Comparison of ENCODE assay signal across 21 cellular contexts in genomic region chr6:166739655-166740318, GRCh38.
"Had no signal": no experiment of that assay in that cellular context is flagged by ENCODE, and none has a peak within 500 bp of the region (broad histone marks: within the 10 kb centered on the region; RNA-seq: fewer than 3 reads in every experiment).

No MANE protein-coding gene starts in this region.

- H3K9me3 ChIP-seq: mucosa of descending colon, transverse colon had no signal

- H3K36me3 Mint-ChIP-seq: activated naive CD8-positive, alpha-beta T cell; brain; naive thymus-derived CD8-positive, alpha-beta T cell had no signal

- H3K27ac Mint-ChIP-seq: activated naive CD8-positive, alpha-beta T cell; activated T-cell treated with anti-CD3 and anti-CD28 coated beads, Interleukin-2, amount 50 U/mL, for 72 hours; naive thymus-derived CD8-positive, alpha-beta T cell had no signal

- ATAC-seq: activated T-cell treated with anti-CD3 and anti-CD28 coated beads, Interleukin-2, amount 50 U/mL, for 72 hours; left colon; naive thymus-derived CD8-positive, alpha-beta T cell had no signal

- H3K27me3 Mint-ChIP-seq: activated naive CD8-positive, alpha-beta T cell; brain; naive thymus-derived CD8-positive, alpha-beta T cell had no signal

- DNase-seq: activated CD4-positive, alpha-beta T cell treated with anti-CD3 and anti-CD28 coated beads for 1 hour; activated CD4-positive, alpha-beta T cell treated with anti-CD3 and anti-CD28 coated beads, Interleukin-2, amount 50 U/mL, for 4 hours; activated CD8-positive, alpha-beta memory T cell treated with anti-CD3 and anti-CD28 coated beads, Interleukin-2, amount 50 U/mL, for 48 hours; activated gamma-delta T cell treated with Interleukin-2 at 50 U/mL for 16 hours; activated T-cell treated with anti-CD3 and anti-CD28 coated beads, Interleukin-2, amount 50 U/mL, for 72 hours; amniotic stem cell; central memory CD4-positive, alpha-beta T cell; cortex of kidney; effector CD4-positive, alpha-beta T cell; foreskin fibroblast; left colon; naive thymus-derived CD8-positive, alpha-beta T cell; retina; stimulated activated CD4-positive, alpha-beta T cell treated with anti-CD3 and anti-CD28 coated beads, Interleukin-15, amount 100 ng/mL, for 24 hours; stimulated activated CD4-positive, alpha-beta T cell treated with anti-CD3 and anti-CD28 coated beads, Interleukin-4, amount 100 ng/mL, for 1 hour; stimulated activated naive CD4-positive, alpha-beta T cell; transverse colon had no signal

- H3K4me3 Mint-ChIP-seq: activated naive CD8-positive, alpha-beta T cell; activated T-cell treated with anti-CD3 and anti-CD28 coated beads, Interleukin-2, amount 50 U/mL, for 72 hours; brain; naive thymus-derived CD8-positive, alpha-beta T cell had no signal

- H3K4me3 ChIP-seq: lung, mucosa of descending colon, transverse colon had no signal

- H3K36me3 ChIP-seq: transverse colon had no signal

- H3K27me3 ChIP-seq: transverse colon had no signal

- H3K9me3 Mint-ChIP-seq: activated T-cell treated with anti-CD3 and anti-CD28 coated beads, Interleukin-2, amount 50 U/mL, for 72 hours; brain; naive thymus-derived CD8-positive, alpha-beta T cell had no signal
